In genomic region chr11:116458546-116458945, GRCh38 we compare ENCODE assay signal across 22 cellular contexts.
DNase-seq lines count a peak whose midpoint lies in the region; ATAC-seq, FAIRE-seq and TF ChIP-seq lines count a peak whose summit lies in the region.
"Had no signal": no experiment of that assay in that cellular context is flagged by ENCODE, and none has a peak within 500 bp of the region (broad histone marks: within the 10 kb centered on the region; RNA-seq: fewer than 3 reads in every experiment).

No MANE protein-coding gene starts in this region.

- POLR2A ChIA-PET in K562 (lab: Yijun Ruan, JAX), result no interaction called here

- H3K9ac ChIP-seq in K562 (ENCODE audit: insufficient read depth in 1 of 2, low read depth in 2 of 2, low read length in 2 of 2) (no peak overlapping the region), neural progenitor cell (no peak overlapping the region)

- TF ChIP-seq CTCF in K562 (IDR thresholded peaks at IDR 0.05 in 2 of 3, conservative IDR thresholded peaks at IDR 0.05 in 1 of 3; ENCODE audit: insufficient read depth in 2 of 3, low read depth in 1 of 3, low read length in 3 of 3) (no peak), hepatocyte (IDR thresholded peaks at IDR 0.05; ENCODE audit: poor library complexity) (no peak), neural progenitor cell (IDR thresholded peaks at IDR 0.05) (no peak), endothelial cell (IDR thresholded peaks at IDR 0.05; ENCODE audit: unreplicated experiment) (no peak), ascending aorta (IDR thresholded peaks at IDR 0.05) (no peak)

- H3K4me3 ChIP-seq in K562, result no peak overlapping the region
- no peak overlapping the region for H3K4me3 ChIP-seq in hepatocyte
- no peak overlapping the region for H3K4me3 ChIP-seq in neural progenitor cell
- H3K4me3 ChIP-seq in ascending aorta, result no peak overlapping the region
- H3K4me3 ChIP-seq: GM23338, HAP-1, SK-N-MC had no signal

- H3K9me3 ChIP-seq in K562 (replicated peaks; ENCODE audit: control insufficient read depth, insufficient read depth, low read depth, low read length) (no peaks in the 10 kb centered on the region), hepatocyte (ENCODE audit: low read depth) (no peaks in the 10 kb centered on the region), neural progenitor cell (ENCODE audit: low read depth) (no peaks in the 10 kb centered on the region), ascending aorta (no peaks in the 10 kb centered on the region)
- H3K9me3 ChIP-seq: Caco-2, HAP-1 had no signal

- H3K27ac ChIP-seq in K562 (ENCODE audit: extremely low read depth, low read depth, low read length), result no peak overlapping the region
- H3K27ac ChIP-seq in hepatocyte, result peak overlapping the region; percentile 29
- no peak overlapping the region for H3K27ac ChIP-seq in neural progenitor cell
- H3K27ac ChIP-seq in ascending aorta, result no peak overlapping the region
- H3K27ac ChIP-seq: SK-N-MC had no signal

- H3K27me3 ChIP-seq in K562 (ENCODE audit: control insufficient read depth in 2 of 2, insufficient read depth in 2 of 2, low read length in 2 of 2) (peaks cover 7 to 24% of the 10 kb centered on the region in 2 experiments; a peak in 3 of 5 replicates), hepatocyte (peaks cover 4% of the 10 kb centered on the region), neural progenitor cell (no peaks in the 10 kb centered on the region), ascending aorta (no peaks in the 10 kb centered on the region)

- H3K27me3 Mint-ChIP-seq in neural progenitor cell (ENCODE audit: insufficient read depth, low read depth), result peaks cover 16% of the 10 kb centered on the region
- H3K27me3 Mint-ChIP-seq in endothelial cell (ENCODE audit: unreplicated experiment), result peaks cover 6% of the 10 kb centered on the region

- no peaks in the 10 kb centered on the region for H3K9me1 ChIP-seq in K562 (ENCODE audit: control insufficient read depth, insufficient read depth, low read length)

- BruUV-seq in K562 (replicated peaks; lab: Mats Ljungman, UMichigan), result no TSS peak

- H3K9me2 ChIP-seq in hepatocyte (replicated peaks; ENCODE audit: insufficient read depth), result no peaks in the 10 kb centered on the region

- TF ChIP-seq RAD21 in K562 (CRISPR knock-in tag; conservative IDR thresholded peaks at IDR 0.05 in 1 of 2, IDR thresholded peaks at IDR 0.05 in 1 of 2), result no peak

- CTCF ChIA-PET in K562 (lab: Yijun Ruan, JAX; ENCODE audit: low intra/inter-chr PET ratio), result no interaction called here

- intact Hi-C loops in K562 (cut with micrococcal nuclease) (no loop called here), sciatic nerve (cut with DNase I) (no loop called here), ascending aorta (cut with DNase I) (no loop called here)

- WGBS in K562 (ENCODE audit: insufficient coverage, low coverage, missing lambda C conversion rate), result 7% methylated on average over 4 of the region's 4 CpGs
- 69% methylated on average over 4 of the region's 4 CpGs for WGBS in hepatocyte (ENCODE audit: low lambda C conversion rate, missing lambda C conversion rate)

- H3K79me2 ChIP-seq in K562 (ENCODE audit: control insufficient read depth, insufficient read depth, low read length) (no peaks in the 10 kb centered on the region), hepatocyte (no peaks in the 10 kb centered on the region), neural progenitor cell (ENCODE audit: low read depth) (no peaks in the 10 kb centered on the region)

- no peaks in the 10 kb centered on the region for H3K4me1 ChIP-seq in K562 (replicated peaks in 1 of 2; ENCODE audit: control insufficient read depth in 2 of 2, insufficient read depth in 2 of 2, low read length in 2 of 2)
- H3K4me1 ChIP-seq in hepatocyte (ENCODE audit: insufficient read depth), result peaks cover 34% of the 10 kb centered on the region
- peaks cover 34% of the 10 kb centered on the region for H3K4me1 ChIP-seq in neural progenitor cell
- H3K4me1 ChIP-seq in ascending aorta, result no peaks in the 10 kb centered on the region
- H3K4me1 ChIP-seq: HAP-1 had no signal

- peaks cover 67% of the 10 kb centered on the region for H3K4me1 Mint-ChIP-seq in neural progenitor cell
- H3K4me1 Mint-ChIP-seq in endothelial cell (ENCODE audit: unreplicated experiment), result peaks cover 5% of the 10 kb centered on the region

- FAIRE-seq in K562 (lab: Jason Lieb, UNC), result no peak
- FAIRE-seq: G401.6, RCC 7860 had no signal

- H3K9me3 Mint-ChIP-seq in neural progenitor cell (peaks cover 5% of the 10 kb centered on the region), endothelial cell (ENCODE audit: unreplicated experiment) (no peaks in the 10 kb centered on the region)
- H3K9me3 Mint-ChIP-seq: CD8-positive, alpha-beta T cell had no signal

- H3F3A ChIP-seq in neural progenitor cell (ENCODE audit: low read depth), result peaks cover 20% of the 10 kb centered on the region

- peak overlapping the region; percentile 48 for H3K27ac Mint-ChIP-seq in neural progenitor cell
- no peak overlapping the region for H3K27ac Mint-ChIP-seq in endothelial cell (ENCODE audit: unreplicated experiment)
- H3K27ac Mint-ChIP-seq: CD8-positive, alpha-beta T cell; GM23338 had no signal

- no peak for TF ChIP-seq EP300 in K562 (IDR thresholded peaks at IDR 0.05; ENCODE audit: low read length)

- no peaks in the 10 kb centered on the region for H3K36me3 ChIP-seq in K562 (ENCODE audit: control insufficient read depth, insufficient read depth, low read length)
- no peaks in the 10 kb centered on the region for H3K36me3 ChIP-seq in hepatocyte (replicated peaks; ENCODE audit: insufficient read depth, low read depth)
- no peaks in the 10 kb centered on the region for H3K36me3 ChIP-seq in neural progenitor cell
- no peaks in the 10 kb centered on the region for H3K36me3 ChIP-seq in ascending aorta
- H3K36me3 ChIP-seq: HAP-1 had no signal

- DNase-seq in K562 (ENCODE audit: extremely low read depth in 1 of 4, low spot score in 3 of 4), result no peak
- DNase-seq in hepatocyte (ENCODE audit: low spot score), result no peak
- no peak for DNase-seq in neural progenitor cell (ENCODE audit: low spot score)
- no peak for DNase-seq in endothelial cell (ENCODE audit: low spot score)
- DNase-seq in sciatic nerve (ENCODE audit: low spot score), result no peak
- no peak for DNase-seq in ascending aorta (ENCODE audit: low spot score in 2 of 2)
- DNase-seq: C1 segment of cervical spinal cord; Caco-2; CD8-positive, alpha-beta T cell; Karpas-422; NCI-H1092 treated with DMSO at 0.1 percent for 48 hours; NCI-H1436; NCI-H187; NCI-H2107; NCI-H748 treated with DMSO at 0.1 percent for 48 hours; SIG-M5 had no signal

- H4K20me1 ChIP-seq in K562 (replicated peaks; ENCODE audit: control insufficient read depth, insufficient read depth, low read length) (0 out of 2 replicates have a peak, but pooled peaks cover 4% of the 10 kb centered on the region), hepatocyte (ENCODE audit: insufficient read depth, poor library complexity, severe bottlenecking) (no peaks in the 10 kb centered on the region), neural progenitor cell (ENCODE audit: low read depth) (no peaks in the 10 kb centered on the region)

- H2AFZ ChIP-seq in K562 (ENCODE audit: low read depth, low read length) (no peak overlapping the region), hepatocyte (no peak overlapping the region), neural progenitor cell (replicated peaks) (no peak overlapping the region)

- H3K36me3 Mint-ChIP-seq in neural progenitor cell (no peaks in the 10 kb centered on the region), endothelial cell (ENCODE audit: low read depth, unreplicated experiment) (no peaks in the 10 kb centered on the region)
- H3K36me3 Mint-ChIP-seq: CD8-positive, alpha-beta T cell had no signal

- H3K4me3 Mint-ChIP-seq in neural progenitor cell, result no peak overlapping the region
- no peak overlapping the region for H3K4me3 Mint-ChIP-seq in endothelial cell (ENCODE audit: unreplicated experiment)
- H3K4me3 Mint-ChIP-seq: CD8-positive, alpha-beta T cell; GM23338 had no signal

- ATAC-seq in K562 (no peak), sciatic nerve (no peak), GM18511 (IDR thresholded peaks at IDR 0.05; ENCODE audit: unreplicated experiment) (no peak)
- ATAC-seq: CD8-positive, alpha-beta T cell had no signal

- TF ChIP-seq POLR2A in K562 (conservative IDR thresholded peaks at IDR 0.05), result no peak

- in situ Hi-C loops in K562 (cut with MboI), result no loop called here

- H3K4me2 ChIP-seq in K562 (ENCODE audit: insufficient read depth, low read length), result no peak overlapping the region
- no peak overlapping the region for H3K4me2 ChIP-seq in hepatocyte
- H3K4me2 ChIP-seq in neural progenitor cell, result no peak overlapping the region
- H3K4me2 ChIP-seq: GM23338 had no signal

TF ChIP-seq in K562, 482 proteins besides CTCF, POLR2A, EP300 and RAD21 (continues in another document):
- TF ChIP-seq DMBX1 (CRISPR knock-in tag; IDR thresholded peaks at IDR 0.05; ENCODE audit: borderline replicate concordance) (no peak), PBX2 (CRISPR knock-in tag; IDR thresholded peaks at IDR 0.05; ENCODE audit: low read depth) (no peak), PBX2 (tag; conservative IDR thresholded peaks at IDR 0.05; ENCODE audit: low read depth) (peak; percentile 55; the same call in 1 of the 2 replicates), MEIS2 (IDR thresholded peaks at IDR 0.05; ENCODE audit: partially characterized antibody) (peak; percentile 56), ARNT (IDR thresholded peaks at IDR 0.05) (no peak)
